Comparison of ENCODE assay signal across 6 cellular contexts in the genomic region with DNA sequence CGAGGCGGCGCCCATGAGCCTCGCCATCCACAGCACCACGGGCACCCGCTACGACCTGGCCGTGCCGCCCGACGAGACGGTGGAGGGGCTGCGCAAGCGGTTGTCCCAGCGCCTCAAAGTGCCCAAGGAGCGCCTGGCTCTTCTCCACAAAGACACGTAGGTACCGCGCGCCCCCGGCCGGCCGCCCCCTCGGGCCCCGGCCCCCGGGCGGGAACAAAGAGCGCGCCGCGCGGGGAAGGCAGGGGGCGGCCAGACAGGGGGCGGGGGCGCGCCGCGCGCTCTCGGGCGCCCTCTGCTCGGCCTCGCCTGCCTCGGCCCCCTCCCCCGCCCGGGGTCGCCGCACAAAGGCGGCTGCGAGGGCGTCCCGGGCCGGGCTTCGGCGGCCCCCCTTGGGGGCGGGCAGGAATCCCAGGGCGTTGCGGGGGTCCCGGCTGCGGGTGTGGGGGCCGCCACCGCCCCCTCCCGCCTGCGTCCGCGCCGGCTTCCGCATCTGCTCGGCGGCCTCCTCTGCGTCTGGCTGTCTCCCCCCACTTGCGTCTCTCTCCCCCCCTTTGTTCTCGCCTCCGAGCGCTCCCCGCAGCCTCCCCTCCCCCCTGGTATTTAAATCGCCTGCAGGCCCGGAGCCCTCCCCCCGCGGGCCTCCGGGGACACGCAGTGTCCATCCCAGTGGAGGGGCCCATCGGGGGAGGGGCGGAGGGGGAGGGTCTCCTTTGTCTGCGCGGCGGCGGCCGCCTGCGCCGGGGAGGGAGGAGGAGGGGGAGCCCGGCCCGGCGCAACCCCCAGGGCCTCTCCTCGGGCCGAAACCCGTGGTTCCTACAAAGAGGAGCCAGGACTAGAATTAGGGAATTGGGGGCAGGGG. TPM values are rescaled to one million over a fixed set of nuclear protein-coding genes. Genes with fewer than 3 reads are reported as not detected.
DNase-seq lines count a peak whose midpoint lies in the region; ATAC-seq and TF ChIP-seq lines count a peak whose summit lies in the region.

No MANE protein-coding gene starts in this region.

- H2AFZ ChIP-seq in HCT116 (ENCODE audit: low read depth, low read length, poor library complexity, severe bottlenecking) (no peak overlapping the region), osteoblast (ENCODE audit: low read length) (no peak overlapping the region)

- DNase-seq in HCT116 (ENCODE audit: low read depth, low spot score) = no peak
- DNase-seq in SK-MEL-5 (ENCODE audit: low read depth, low spot score) = peak; percentile 48
- DNase-seq in endothelial cell (ENCODE audit: low spot score) = peak; percentile 77
- peak; percentile 88 for DNase-seq in osteoblast (ENCODE audit: insufficient read length, low spot score, missing footprints)

- peaks cover 10% of the 10 kb centered on the region for H3K36me3 Mint-ChIP-seq in endothelial cell (ENCODE audit: low read depth, unreplicated experiment)

- RAD21 ChIA-PET in HCT116 (lab: Charles Lee; ENCODE audit: low non-redundant PET in 1 of 2, low total read pairs in 2 of 2, uncharacterized antibody in 2 of 2, unreplicated experiment in 2 of 2) = no interaction called here

- peak overlapping the region; percentile 99 for H3K27ac ChIP-seq in HCT116 (ENCODE audit: low read depth, low read length)
- H3K27ac ChIP-seq in osteoblast (ENCODE audit: low read depth, low read length) = peak overlapping the region; percentile 69

- no peak for TF ChIP-seq CTCF in HCT116 (IDR thresholded peaks at IDR 0.05 in 2 of 3, conservative IDR thresholded peaks at IDR 0.05 in 1 of 3; ENCODE audit: borderline replicate concordance in 1 of 3, insufficient read depth in 1 of 3, low read depth in 2 of 3, low read length in 2 of 3)
- TF ChIP-seq CTCF in endothelial cell (IDR thresholded peaks at IDR 0.05; ENCODE audit: unreplicated experiment) = no peak
- no peak for TF ChIP-seq CTCF in osteoblast (IDR thresholded peaks at IDR 0.05; ENCODE audit: extremely low read depth, low read depth, low read length)

- peaks cover 22 to 36% of the 10 kb centered on the region in 2 experiments for H3K36me3 ChIP-seq in HCT116 (ENCODE audit: control insufficient read depth in 1 of 2, insufficient read depth in 2 of 2, low read length in 2 of 2)
- H3K36me3 ChIP-seq in osteoblast (ENCODE audit: insufficient read depth, low read length) = peaks cover 30% of the 10 kb centered on the region

- H3K9me3 ChIP-seq in HCT116 (ENCODE audit: control insufficient read depth in 1 of 2, insufficient read depth in 1 of 2, low read depth in 1 of 2, low read length in 2 of 2) (no peaks in the 10 kb centered on the region), osteoblast (ENCODE audit: low read depth, low read length) (no peaks in the 10 kb centered on the region)

- no peak for TF ChIP-seq RAD21 in HCT116 (IDR thresholded peaks at IDR 0.05; ENCODE audit: low read depth)

- H3K4me1 ChIP-seq in HCT116 (ENCODE audit: control insufficient read depth in 1 of 2, insufficient read depth in 2 of 2, low read length in 2 of 2) = peaks cover 34 to 74% of the 10 kb centered on the region in 2 experiments
- peaks cover 21% of the 10 kb centered on the region for H3K4me1 ChIP-seq in osteoblast (ENCODE audit: insufficient read depth, low read length)

- ATAC-seq in HCT116 = no peak
- no peak for ATAC-seq in HG03108 (IDR thresholded peaks at IDR 0.05; ENCODE audit: unreplicated experiment)
- no peak for ATAC-seq in GM19035 (IDR thresholded peaks at IDR 0.05; ENCODE audit: unreplicated experiment)

- H3K4me2 ChIP-seq in HCT116 (ENCODE audit: low read length) = peak overlapping the region; percentile 99
- peak overlapping the region; percentile 87 for H3K4me2 ChIP-seq in osteoblast (ENCODE audit: insufficient read depth, low read length)

- H3K9ac ChIP-seq in HCT116 (ENCODE audit: low read length) = peak overlapping the region; percentile 91

- no TSS peak for BruUV-seq in HCT116 (replicated peaks; lab: Mats Ljungman, UMichigan)

- peaks cover 16% of the 10 kb centered on the region for H3K27me3 Mint-ChIP-seq in endothelial cell (ENCODE audit: unreplicated experiment)

- H3K4me3 ChIP-seq in HCT116 (replicated peaks in 1 of 2; ENCODE audit: low read depth in 1 of 2, low read length in 2 of 2) (peak overlapping the region; percentile 68 to 74), osteoblast (ENCODE audit: insufficient read depth, low read length) (peak overlapping the region; percentile 80)

- peak overlapping the region; percentile 90 for H3K27ac Mint-ChIP-seq in endothelial cell (ENCODE audit: unreplicated experiment)

- H3K9me2 ChIP-seq in HCT116 (ENCODE audit: insufficient read depth) = no peaks in the 10 kb centered on the region

- H3K4me1 Mint-ChIP-seq in endothelial cell (ENCODE audit: unreplicated experiment) = peaks cover 7% of the 10 kb centered on the region

- POLR2A ChIA-PET in HCT116 (lab: Charles Lee) = interaction anchor here (3.1 to 3.5 kb wide), 2 partner anchors 16 to 19 kb away, joined by 29 to 40 read pairs; a partner anchor contains a TSS

- H3K9me3 Mint-ChIP-seq in endothelial cell (ENCODE audit: unreplicated experiment) = no peaks in the 10 kb centered on the region

- in situ Hi-C loops in SK-MEL-5 (cut with HindIII; ENCODE audit: low pct_unique_long_range_greater_than_20kb, low sequenced_read_pairs) = no loop called here

- intact Hi-C loops in HCT116 (cut with micrococcal nuclease) = no loop called here

- H4K20me1 ChIP-seq in HCT116 (ENCODE audit: insufficient read depth) = peaks cover 3% of the 10 kb centered on the region; the same call in 1 of the 2 replicates
- peaks cover 29% of the 10 kb centered on the region for H4K20me1 ChIP-seq in osteoblast (ENCODE audit: insufficient read depth, low read length)

- peaks cover 59% of the 10 kb centered on the region for H3K79me2 ChIP-seq in HCT116 (ENCODE audit: insufficient read depth, low read length)
- peaks cover 50% of the 10 kb centered on the region for H3K79me2 ChIP-seq in osteoblast (ENCODE audit: insufficient read depth, low read length)

- CTCF ChIA-PET in HCT116 (lab: Charles Lee) = no interaction called here

- no peak for TF ChIP-seq POLR2A in HCT116 (IDR thresholded peaks at IDR 0.05; ENCODE audit: borderline replicate concordance, extremely low read depth, insufficient read depth, insufficient read length)

- H3K4me3 Mint-ChIP-seq in endothelial cell (ENCODE audit: unreplicated experiment) = peak overlapping the region; percentile 96

- H3K27me3 ChIP-seq in HCT116 (ENCODE audit: insufficient read depth, low read length) (no peaks in the 10 kb centered on the region), osteoblast (ENCODE audit: insufficient read depth, low read length) (no peaks in the 10 kb centered on the region)

TF ChIP-seq in HCT116, 20 proteins besides CTCF, POLR2A, EP300 and RAD21:
- TF ChIP-seq YY1 (IDR thresholded peaks at IDR 0.05; ENCODE audit: extremely low read depth, insufficient replicate concordance, low read depth, low read length) (no peak), ZFX (IDR thresholded peaks at IDR 0.05) (peak; percentile 40; the same call in 1 of the 2 replicates), POLR2AphosphoS5 (IDR thresholded peaks at IDR 0.05; ENCODE audit: low read depth, low read length) (peak; percentile 35; the same call in 1 of the 2 replicates)
- TF ChIP-seq, protein P1, sequence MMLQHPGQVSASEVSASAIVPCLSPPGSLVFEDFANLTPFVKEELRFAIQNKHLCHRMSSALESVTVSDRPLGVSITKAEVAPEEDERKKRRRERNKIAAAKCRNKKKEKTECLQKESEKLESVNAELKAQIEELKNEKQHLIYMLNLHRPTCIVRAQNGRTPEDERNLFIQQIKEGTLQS (IDR thresholded peaks at IDR 0.05) = no peak

RNA-seq across cellular contexts. Expression of a gene that starts 2.2 kb away (rescaled TPM):
- total RNA-seq in HCT116 (2021; ENCODE audit: unreplicated experiment) = 146 TPM
- polyA plus RNA-seq in HCT116 (2012) = 63.2 and 79.4 TPM in 2 replicates
- total RNA-seq in SK-MEL-5 (2014; rRNA removed; shearing (Covaris generic)) = 4.6 and 8.8 TPM in 2 replicates
- 59.8 and 82.0 TPM in 2 replicates for polyA plus RNA-seq in SK-MEL-5 (2015; cell fraction: cytosol; rRNA removed)
- polyA plus RNA-seq in SK-MEL-5 (2015; cell fraction: nucleus; rRNA removed) = 118 and 124 TPM in 2 replicates
- 204 TPM for total RNA-seq in endothelial cell (ENCODE audit: unreplicated experiment)
- total RNA-seq in osteoblast = 14.4 and 19.9 TPM in 2 replicates

RNA-seq across cellular contexts. Expression of a gene that starts 9.1 kb away (rescaled TPM):
- total RNA-seq in HCT116 (2021; ENCODE audit: unreplicated experiment) (428 TPM), endothelial cell (ENCODE audit: unreplicated experiment) (175 TPM), osteoblast (12.4 and 13.8 TPM in 2 replicates)
- 468 and 508 TPM in 2 replicates for polyA plus RNA-seq in HCT116 (2012)
- 30.3 and 36.6 TPM in 2 replicates for total RNA-seq in SK-MEL-5 (2014; rRNA removed; shearing (Covaris generic))
- 354 and 362 TPM in 2 replicates for polyA plus RNA-seq in SK-MEL-5 (2015; cell fraction: cytosol; rRNA removed)
- 82.5 and 99.9 TPM in 2 replicates for polyA plus RNA-seq in SK-MEL-5 (2015; cell fraction: nucleus; rRNA removed)

RNA-seq across cellular contexts. Expression of a gene that starts 12.8 kb away (rescaled TPM):
- total RNA-seq in HCT116 (2021; ENCODE audit: unreplicated experiment) (23.8 TPM), endothelial cell (ENCODE audit: unreplicated experiment) (10.4 TPM), osteoblast (1.8 and 2.9 TPM in 2 replicates)
- polyA plus RNA-seq in HCT116 (2012) = 11.1 and 11.8 TPM in 2 replicates
- total RNA-seq in SK-MEL-5 (2014; rRNA removed; shearing (Covaris generic)) = 2.3 and 3.7 TPM in 2 replicates
- polyA plus RNA-seq in SK-MEL-5 (2015; cell fraction: cytosol; rRNA removed) = 11.9 and 12.8 TPM in 2 replicates
- 27.7 and 33.6 TPM in 2 replicates for polyA plus RNA-seq in SK-MEL-5 (2015; cell fraction: nucleus; rRNA removed)

RNA-seq across cellular contexts. Expression of a gene that starts 18.5 kb away (rescaled TPM):
- total RNA-seq in HCT116 (2021; ENCODE audit: unreplicated experiment) = 276 TPM
- 398 and 405 TPM in 2 replicates for polyA plus RNA-seq in HCT116 (2012)
- 93.9 and 95.0 TPM in 2 replicates for total RNA-seq in SK-MEL-5 (2014; rRNA removed; shearing (Covaris generic))
- 126 and 167 TPM in 2 replicates for polyA plus RNA-seq in SK-MEL-5 (2015; cell fraction: cytosol; rRNA removed)
- polyA plus RNA-seq in SK-MEL-5 (2015; cell fraction: nucleus; rRNA removed) = 705 and 795 TPM in 2 replicates
- 315 TPM for total RNA-seq in endothelial cell (ENCODE audit: unreplicated experiment)
- total RNA-seq in osteoblast = 300 and 380 TPM in 2 replicates

RNA-seq across cellular contexts. Expression of a gene that starts 24.7 kb away (rescaled TPM):
- 77.1 TPM for total RNA-seq in HCT116 (2021; ENCODE audit: unreplicated experiment)
- 87.0 and 88.0 TPM in 2 replicates for polyA plus RNA-seq in HCT116 (2012)
- 81.1 and 89.7 TPM in 2 replicates for total RNA-seq in SK-MEL-5 (2014; rRNA removed; shearing (Covaris generic))
- 217 and 296 TPM in 2 replicates for polyA plus RNA-seq in SK-MEL-5 (2015; cell fraction: cytosol; rRNA removed)
- 35.9 and 85.1 TPM in 2 replicates for polyA plus RNA-seq in SK-MEL-5 (2015; cell fraction: nucleus; rRNA removed)
- total RNA-seq in endothelial cell (ENCODE audit: unreplicated experiment) = 22.7 TPM
- 21.8 and 25.0 TPM in 2 replicates for total RNA-seq in osteoblast
